Comparison of ENCODE assay signal across 1 cellular context in the genomic region with DNA sequence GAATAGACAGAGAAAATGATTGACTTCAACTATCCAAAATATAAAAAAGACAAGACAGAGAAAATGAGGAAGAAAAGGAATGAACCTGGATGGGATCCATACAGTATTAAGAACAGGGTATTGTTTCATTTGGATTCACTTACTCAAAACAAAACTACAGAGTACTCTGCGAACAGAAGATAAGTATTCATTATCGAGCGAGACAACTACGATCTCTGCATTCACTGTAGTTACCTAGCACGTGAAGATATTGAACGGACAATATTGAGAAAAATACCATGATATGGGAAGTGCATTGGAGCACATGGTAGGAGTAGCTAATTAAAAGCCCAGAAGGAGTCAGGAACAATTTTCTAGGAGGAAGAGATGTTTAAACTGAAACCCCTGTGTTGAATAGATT.
TF ChIP-seq lines count a peak whose summit lies in the region.

No MANE protein-coding gene starts in this region.

TF ChIP-seq in H1, 55 proteins besides CTCF, POLR2A, EP300 and RAD21 (continued from another document):
- TF ChIP-seq, protein P1, sequence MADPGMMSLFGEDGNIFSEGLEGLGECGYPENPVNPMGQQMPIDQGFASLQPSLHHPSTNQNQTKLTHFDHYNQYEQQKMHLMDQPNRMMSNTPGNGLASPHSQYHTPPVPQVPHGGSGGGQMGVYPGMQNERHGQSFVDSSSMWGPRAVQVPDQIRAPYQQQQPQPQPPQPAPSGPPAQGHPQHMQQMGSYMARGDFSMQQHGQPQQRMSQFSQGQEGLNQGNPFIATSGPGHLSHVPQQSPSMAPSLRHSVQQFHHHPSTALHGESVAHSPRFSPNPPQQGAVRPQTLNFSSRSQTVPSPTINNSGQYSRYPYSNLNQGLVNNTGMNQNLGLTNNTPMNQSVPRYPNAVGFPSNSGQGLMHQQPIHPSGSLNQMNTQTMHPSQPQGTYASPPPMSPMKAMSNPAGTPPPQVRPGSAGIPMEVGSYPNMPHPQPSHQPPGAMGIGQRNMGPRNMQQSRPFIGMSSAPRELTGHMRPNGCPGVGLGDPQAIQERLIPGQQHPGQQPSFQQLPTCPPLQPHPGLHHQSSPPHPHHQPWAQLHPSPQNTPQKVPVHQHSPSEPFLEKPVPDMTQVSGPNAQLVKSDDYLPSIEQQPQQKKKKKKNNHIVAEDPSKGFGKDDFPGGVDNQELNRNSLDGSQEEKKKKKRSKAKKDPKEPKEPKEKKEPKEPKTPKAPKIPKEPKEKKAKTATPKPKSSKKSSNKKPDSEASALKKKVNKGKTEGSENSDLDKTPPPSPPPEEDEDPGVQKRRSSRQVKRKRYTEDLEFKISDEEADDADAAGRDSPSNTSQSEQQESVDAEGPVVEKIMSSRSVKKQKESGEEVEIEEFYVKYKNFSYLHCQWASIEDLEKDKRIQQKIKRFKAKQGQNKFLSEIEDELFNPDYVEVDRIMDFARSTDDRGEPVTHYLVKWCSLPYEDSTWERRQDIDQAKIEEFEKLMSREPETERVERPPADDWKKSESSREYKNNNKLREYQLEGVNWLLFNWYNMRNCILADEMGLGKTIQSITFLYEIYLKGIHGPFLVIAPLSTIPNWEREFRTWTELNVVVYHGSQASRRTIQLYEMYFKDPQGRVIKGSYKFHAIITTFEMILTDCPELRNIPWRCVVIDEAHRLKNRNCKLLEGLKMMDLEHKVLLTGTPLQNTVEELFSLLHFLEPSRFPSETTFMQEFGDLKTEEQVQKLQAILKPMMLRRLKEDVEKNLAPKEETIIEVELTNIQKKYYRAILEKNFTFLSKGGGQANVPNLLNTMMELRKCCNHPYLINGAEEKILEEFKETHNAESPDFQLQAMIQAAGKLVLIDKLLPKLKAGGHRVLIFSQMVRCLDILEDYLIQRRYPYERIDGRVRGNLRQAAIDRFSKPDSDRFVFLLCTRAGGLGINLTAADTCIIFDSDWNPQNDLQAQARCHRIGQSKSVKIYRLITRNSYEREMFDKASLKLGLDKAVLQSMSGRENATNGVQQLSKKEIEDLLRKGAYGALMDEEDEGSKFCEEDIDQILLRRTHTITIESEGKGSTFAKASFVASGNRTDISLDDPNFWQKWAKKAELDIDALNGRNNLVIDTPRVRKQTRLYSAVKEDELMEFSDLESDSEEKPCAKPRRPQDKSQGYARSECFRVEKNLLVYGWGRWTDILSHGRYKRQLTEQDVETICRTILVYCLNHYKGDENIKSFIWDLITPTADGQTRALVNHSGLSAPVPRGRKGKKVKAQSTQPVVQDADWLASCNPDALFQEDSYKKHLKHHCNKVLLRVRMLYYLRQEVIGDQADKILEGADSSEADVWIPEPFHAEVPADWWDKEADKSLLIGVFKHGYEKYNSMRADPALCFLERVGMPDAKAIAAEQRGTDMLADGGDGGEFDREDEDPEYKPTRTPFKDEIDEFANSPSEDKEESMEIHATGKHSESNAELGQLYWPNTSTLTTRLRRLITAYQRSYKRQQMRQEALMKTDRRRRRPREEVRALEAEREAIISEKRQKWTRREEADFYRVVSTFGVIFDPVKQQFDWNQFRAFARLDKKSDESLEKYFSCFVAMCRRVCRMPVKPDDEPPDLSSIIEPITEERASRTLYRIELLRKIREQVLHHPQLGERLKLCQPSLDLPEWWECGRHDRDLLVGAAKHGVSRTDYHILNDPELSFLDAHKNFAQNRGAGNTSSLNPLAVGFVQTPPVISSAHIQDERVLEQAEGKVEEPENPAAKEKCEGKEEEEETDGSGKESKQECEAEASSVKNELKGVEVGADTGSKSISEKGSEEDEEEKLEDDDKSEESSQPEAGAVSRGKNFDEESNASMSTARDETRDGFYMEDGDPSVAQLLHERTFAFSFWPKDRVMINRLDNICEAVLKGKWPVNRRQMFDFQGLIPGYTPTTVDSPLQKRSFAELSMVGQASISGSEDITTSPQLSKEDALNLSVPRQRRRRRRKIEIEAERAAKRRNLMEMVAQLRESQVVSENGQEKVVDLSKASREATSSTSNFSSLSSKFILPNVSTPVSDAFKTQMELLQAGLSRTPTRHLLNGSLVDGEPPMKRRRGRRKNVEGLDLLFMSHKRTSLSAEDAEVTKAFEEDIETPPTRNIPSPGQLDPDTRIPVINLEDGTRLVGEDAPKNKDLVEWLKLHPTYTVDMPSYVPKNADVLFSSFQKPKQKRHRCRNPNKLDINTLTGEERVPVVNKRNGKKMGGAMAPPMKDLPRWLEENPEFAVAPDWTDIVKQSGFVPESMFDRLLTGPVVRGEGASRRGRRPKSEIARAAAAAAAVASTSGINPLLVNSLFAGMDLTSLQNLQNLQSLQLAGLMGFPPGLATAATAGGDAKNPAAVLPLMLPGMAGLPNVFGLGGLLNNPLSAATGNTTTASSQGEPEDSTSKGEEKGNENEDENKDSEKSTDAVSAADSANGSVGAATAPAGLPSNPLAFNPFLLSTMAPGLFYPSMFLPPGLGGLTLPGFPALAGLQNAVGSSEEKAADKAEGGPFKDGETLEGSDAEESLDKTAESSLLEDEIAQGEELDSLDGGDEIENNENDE (IDR thresholded peaks at IDR 0.05; ENCODE audit: insufficient replicate concordance, low read length), result no peak
